25 cellular contexts compared by ENCODE assay signal in the genomic region with DNA sequence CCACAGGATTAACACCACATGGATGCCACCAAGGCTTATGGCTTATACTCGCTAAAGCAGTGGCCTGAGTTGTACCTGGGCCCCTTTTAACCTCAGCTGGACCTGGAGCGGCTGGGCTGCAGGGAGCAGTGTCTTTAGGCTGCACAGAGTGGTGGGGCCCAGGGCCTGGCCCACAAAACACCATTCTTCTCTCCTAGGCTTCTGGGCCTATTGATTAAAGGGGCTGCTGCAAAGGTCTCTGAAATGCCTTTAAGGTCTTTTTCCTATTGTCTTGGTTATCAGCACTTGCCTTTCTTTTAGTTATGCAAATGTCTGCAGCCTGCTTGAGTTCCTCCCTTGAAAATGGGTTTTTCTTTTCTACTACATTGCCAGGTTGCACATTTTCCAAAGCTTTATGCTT.
DNase-seq lines count a peak whose midpoint lies in the region; ATAC-seq, FAIRE-seq and TF ChIP-seq lines count a peak whose summit lies in the region.
"Had no signal": no experiment of that assay in that cellular context is flagged by ENCODE, and none has a peak within 500 bp of the region (broad histone marks: within the 10 kb centered on the region; RNA-seq: fewer than 3 reads in every experiment).

No MANE protein-coding gene starts in this region.

- H3K9ac ChIP-seq in ES-I3 (ENCODE audit: low read depth, low read length) = peak overlapping the region; percentile 22; the same call in 1 of the 2 replicates
- no peak overlapping the region for H3K9ac ChIP-seq in NT2/D1 (ENCODE audit: insufficient read length, low read depth)
- H3K9ac ChIP-seq: GM23248 had no signal

- H3K27me3 ChIP-seq in NT2/D1 (ENCODE audit: insufficient read depth, insufficient read length) = no peaks in the 10 kb centered on the region
- H3K27me3 ChIP-seq: BE2C had no signal

- CTCF ChIA-PET in activated CD4-positive, alpha-beta T cell treated with anti-CD3 and anti-CD28 coated beads for 36 hours (lab: Charles Lee) = no interaction called here

- H3K9me3 Mint-ChIP-seq in activated CD4-positive, alpha-beta T cell treated with anti-CD3 and anti-CD28 coated beads for 36 hours (ENCODE audit: low read depth) = peaks cover 13% of the 10 kb centered on the region

- H3K4me3 Mint-ChIP-seq in activated CD4-positive, alpha-beta T cell treated with anti-CD3 and anti-CD28 coated beads for 36 hours = no peak overlapping the region
- H3K4me3 Mint-ChIP-seq: CD14-positive monocyte; CD8-positive, alpha-beta memory T cell had no signal

- H3K27ac Mint-ChIP-seq in activated CD4-positive, alpha-beta T cell treated with anti-CD3 and anti-CD28 coated beads for 36 hours = no peak overlapping the region
- H3K27ac Mint-ChIP-seq: CD14-positive monocyte; CD8-positive, alpha-beta memory T cell had no signal

- H3K36me3 ChIP-seq in ES-I3 (ENCODE audit: insufficient read depth, low read length) (no peaks in the 10 kb centered on the region), NT2/D1 (ENCODE audit: insufficient read depth, insufficient read length, low read length) (no peaks in the 10 kb centered on the region)
- H3K36me3 ChIP-seq: BE2C had no signal

- FAIRE-seq in D721Med (lab: Jason Lieb, UNC) (no peak), frontal cortex (lab: Jason Lieb, UNC) (no peak)
- FAIRE-seq: GM18507 had no signal

- POLR2A ChIA-PET in activated CD4-positive, alpha-beta T cell treated with anti-CD3 and anti-CD28 coated beads for 36 hours (lab: Charles Lee) = no interaction called here

- no peaks in the 10 kb centered on the region for H3K36me3 Mint-ChIP-seq in activated CD4-positive, alpha-beta T cell treated with anti-CD3 and anti-CD28 coated beads for 36 hours (ENCODE audit: low read depth)
- H3K36me3 Mint-ChIP-seq: CD14-positive monocyte; CD8-positive, alpha-beta memory T cell had no signal

- H3K9me3 ChIP-seq in ES-I3 (ENCODE audit: control insufficient read depth, insufficient read depth, low read length) (no peaks in the 10 kb centered on the region), NT2/D1 (ENCODE audit: insufficient read depth, low read length) (no peaks in the 10 kb centered on the region)
- H3K9me3 ChIP-seq: BE2C had no signal

- DNase-seq in NT2/D1 (ENCODE audit: low read depth, low spot score) (peak; percentile 36), iPS DF 19.7 (ENCODE audit: low read depth, low spot score) (peak; percentile 77), iPS-NIHi7 (ENCODE audit: extremely low spot score) (peak; percentile 36), D721Med (ENCODE audit: insufficient read length, low spot score) (no peak), frontal cortex (ENCODE audit: low spot score in 2 of 2) (no peak)
- DNase-seq in stimulated activated CD4-positive, alpha-beta T cell treated with anti-CD3 and anti-CD28 coated beads, Interleukin-4, amount 100 ng/mL, for 24 hours = no peak
- no peak for DNase-seq in activated CD4-positive, alpha-beta T cell treated with anti-CD3 and anti-CD28 coated beads for 36 hours
- DNase-seq: 8988T; ACHN; BE2C; CD8-positive, alpha-beta memory T cell; DND-41; GM23248; HCEC 1CT; KBM-7; NCI-H1105 treated with DMSO at 0.1 percent for 48 hours; NCI-H146; NCI-H2029; NCI-H446 treated with DMSO at 0.1 percent for 48 hours; NCI-H526; RPMI8226; SHP77 treated with DMSO at 0.1 percent for 48 hours had no signal

- no peak for ATAC-seq in activated CD4-positive, alpha-beta T cell treated with anti-CD3 and anti-CD28 coated beads for 36 hours

- intact Hi-C loops in activated CD4-positive, alpha-beta T cell treated with anti-CD3 and anti-CD28 coated beads for 36 hours (cut with DNase I, micrococcal nuclease) = no loop called here

- H3K4me3 ChIP-seq in NT2/D1 (ENCODE audit: insufficient read length, low read depth) = no peak overlapping the region
- H3K4me3 ChIP-seq: GM23248 had no signal

- 0 out of 2 replicates have a peak, but pooled peaks cover 4% of the 10 kb centered on the region for H3K4me1 ChIP-seq in ES-I3 (ENCODE audit: insufficient read depth, low read length)
- H3K4me1 ChIP-seq in NT2/D1 (ENCODE audit: insufficient read depth, insufficient read length) = no peaks in the 10 kb centered on the region
- H3K4me1 ChIP-seq: BE2C had no signal

- H3K4me1 Mint-ChIP-seq in activated CD4-positive, alpha-beta T cell treated with anti-CD3 and anti-CD28 coated beads for 36 hours = no peaks in the 10 kb centered on the region
- H3K4me1 Mint-ChIP-seq: CD14-positive monocyte; CD8-positive, alpha-beta memory T cell had no signal

- H3K27me3 Mint-ChIP-seq in activated CD4-positive, alpha-beta T cell treated with anti-CD3 and anti-CD28 coated beads for 36 hours = no peaks in the 10 kb centered on the region
- H3K27me3 Mint-ChIP-seq: CD8-positive, alpha-beta memory T cell had no signal

- TF ChIP-seq CTCF in D721Med (IDR thresholded peaks at IDR 0.05; ENCODE audit: insufficient read depth, missing control alignments) = no peak

Comparison
In these comparisons a context has a peak if more than half of its experiments do, and no peak if none do; other contexts are left out.
1. DNase-seq: peak in NT2/D1 (single experiment), iPS DF 19.7 (single experiment) and iPS-NIHi7 (single experiment); none in stimulated activated CD4-positive, alpha-beta T cell treated with anti-CD3 and anti-CD28 coated beads, Interleukin-4, amount 100 ng/mL, for 24 hours (single experiment), activated CD4-positive, alpha-beta T cell treated with anti-CD3 and anti-CD28 coated beads for 36 hours (single experiment), D721Med (single experiment) and frontal cortex (0 of 2).